Comparison of ENCODE assay signal across 32 cellular contexts in the genomic region with DNA sequence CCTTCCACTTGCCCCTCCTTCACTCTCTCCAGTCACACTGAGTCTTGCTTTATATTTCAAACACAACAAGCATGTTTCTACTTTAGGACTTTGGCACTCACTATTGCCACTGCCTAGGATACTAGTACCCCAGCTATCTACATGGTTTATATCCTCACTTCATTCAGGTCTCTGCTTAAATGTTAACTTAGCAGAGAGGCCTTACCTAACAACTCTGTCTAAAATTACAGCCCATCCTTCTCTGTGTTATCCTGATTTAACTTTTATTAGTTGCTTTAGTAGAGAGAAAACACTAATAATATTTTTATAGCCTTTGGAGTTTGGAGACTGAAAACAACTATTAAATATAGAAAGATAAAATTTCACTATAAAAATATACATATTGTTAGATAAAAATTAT. TPM values are rescaled to one million over a fixed set of nuclear protein-coding genes. Genes with fewer than 3 reads are reported as not detected.
"Had no signal": no experiment of that assay in that cellular context is flagged by ENCODE, and none has a peak within 500 bp of the region (broad histone marks: within the 10 kb centered on the region; RNA-seq: fewer than 3 reads in every experiment).

No MANE protein-coding gene starts in this region.

- H3K4me1 ChIP-seq: left lung, lower lobe of right lung, right atrium auricular region, right lobe of liver, tibial nerve, uterus had no signal

- H3K36me3 ChIP-seq: ovary, right lobe of liver, uterus had no signal

- DNase-seq: hypothalamus; islet precursor cell; kidney glomerular epithelial cell; left cardiac atrium; left lung; lower lobe of right lung; mammary epithelial cell; mesenchymal stem cell; naive thymus-derived CD8-positive, alpha-beta T cell; occipital lobe; ovary; right lobe of liver; stimulated activated CD4-positive, alpha-beta T cell treated with anti-CD3 and anti-CD28 coated beads, Interleukin-1b, Interleukin-23, amount 100 ng/mL, for 48 hours; stimulated activated CD4-positive, alpha-beta T cell treated with anti-CD3 and anti-CD28 coated beads, Interleukin-2, amount 100 ng/mL, for 48 hours; stimulated activated CD4-positive, alpha-beta T cell treated with anti-CD3 and anti-CD28 coated beads, Interleukin-4, amount 100 ng/mL, for 4 hours; stimulated activated CD8-positive, alpha-beta memory T cell treated with anti-CD3 and anti-CD28 coated beads, Interleukin-4, amount 100 ng/mL, for 48 hours; stimulated activated naive CD4-positive, alpha-beta T cell treated with Interleukin-2 at 50 U/mL for 16 hours; stimulated activated naive CD8-positive, alpha-beta T cell treated with anti-CD3 and anti-CD28 coated beads, Interleukin-15, amount 100 ng/mL, for 72 hours; substantia nigra; uterus had no signal

- H3K4me3 ChIP-seq: left lung, lower lobe of right lung, ovary, right atrium auricular region, right lobe of liver, smooth muscle cell, tibial nerve, uterus had no signal

- H3K27ac ChIP-seq: left lung, lower lobe of right lung, ovary, right atrium auricular region, right lobe of liver, tibial nerve, uterus had no signal

- H3K9me3 ChIP-seq: left lung, lower lobe of right lung, ovary, right atrium auricular region, right lobe of liver, tibial nerve, uterus had no signal

RNA-seq across cellular contexts. Expression of gene B3GNT6, which starts 39.0 kb away (rescaled TPM):
- total RNA-seq: left cardiac atrium; liver; lower lobe of right lung; mammary epithelial cell; mucosa of gallbladder; naive thymus-derived CD8-positive, alpha-beta T cell; neural crest cell; occipital lobe; progenitor cell of endocrine pancreas; pulmonary artery endothelial cell; renal cortical epithelial cell; right atrium auricular region; right lobe of liver; skeletal muscle tissue; tibial nerve; ureter had no signal
- polyA plus RNA-seq: liver; mammary epithelial cell; naive thymus-derived CD8-positive, alpha-beta T cell; ovary; thymus had no signal
